ENCODE assay signal across 16 cellular contexts in the genomic region with DNA sequence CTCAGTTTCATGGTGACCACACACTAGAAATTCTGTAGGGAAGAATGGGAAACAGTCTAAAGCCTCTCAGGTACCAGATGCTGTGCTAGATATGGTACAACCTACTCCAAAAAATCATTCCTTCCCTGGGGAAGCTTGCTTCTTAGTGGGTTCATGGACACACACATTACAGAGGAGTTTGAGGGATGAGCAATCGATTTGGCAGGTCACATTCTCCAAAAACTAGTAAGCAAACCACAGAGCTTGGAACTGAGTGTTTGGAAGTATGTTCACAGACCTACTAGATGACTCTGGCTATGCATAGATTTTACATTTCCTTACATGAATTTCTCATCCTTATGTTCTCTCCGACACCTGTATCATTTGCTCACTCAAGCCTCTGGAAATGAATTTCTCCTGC. TPM values are rescaled to one million over a fixed set of nuclear protein-coding genes. Genes with fewer than 3 reads are reported as not detected.
DNase-seq lines count a peak whose midpoint lies in the region; ATAC-seq, FAIRE-seq and TF ChIP-seq lines count a peak whose summit lies in the region.
"Had no signal": no experiment of that assay in that cellular context is flagged by ENCODE, and none has a peak within 500 bp of the region (broad histone marks: within the 10 kb centered on the region; RNA-seq: fewer than 3 reads in every experiment).

No MANE protein-coding gene starts in this region.

- H4K20me1 ChIP-seq in mammary epithelial cell (ENCODE audit: insufficient read depth, low read length), result no peaks in the 10 kb centered on the region

- no peak for FAIRE-seq in GM12892 (lab: Jason Lieb, UNC)
- FAIRE-seq: endothelial cell of umbilical vein had no signal

- H3K4me3 ChIP-seq in mammary epithelial cell (replicated peaks in 1 of 3; ENCODE audit: insufficient read depth in 1 of 3, low read depth in 2 of 3, low read length in 3 of 3), result no peak overlapping the region
- no peak overlapping the region for H3K4me3 ChIP-seq in stomach
- H3K4me3 ChIP-seq: testis had no signal

- peak; percentile 95 for DNase-seq in EH (ENCODE audit: low read depth)
- peak; percentile 72 for DNase-seq in NCI-H226
- peak; percentile 76 for DNase-seq in mammary epithelial cell
- peak; percentile 46 for DNase-seq in myocyte (ENCODE audit: low read depth)
- DNase-seq in ecto neural progenitor cell (ENCODE audit: low spot score), result no peak
- no peak for DNase-seq in stomach
- DNase-seq in GM12892 (ENCODE audit: insufficient read length), result no peak
- DNase-seq: activated naive CD4-positive, alpha-beta T cell treated with anti-CD3 and anti-CD28 coated beads, Interleukin-2, amount 10 ng/mL, durations not matched to agents 7 days and 5 days; CD4-positive, alpha-beta T cell; hippocampal formation; NCI-H1105; testis had no signal

- BruUV-seq in mammary epithelial cell (replicated peaks; lab: Mats Ljungman, UMichigan), result no TSS peak

- TF ChIP-seq POLR2A in stomach (IDR thresholded peaks at IDR 0.05) (no peak), GM12892 (IDR thresholded peaks at IDR 0.05; ENCODE audit: low read depth, low read length) (no peak), GM18505 (IDR thresholded peaks at IDR 0.05; ENCODE audit: borderline replicate concordance, extremely low read depth, insufficient read depth, insufficient read length) (no peak)

- H3K36me3 ChIP-seq in mammary epithelial cell (ENCODE audit: insufficient read depth, low read length), result no peaks in the 10 kb centered on the region
- H3K36me3 ChIP-seq in stomach, result peaks cover 0 to 23% (median 4%) of the 10 kb centered on the region in 4 donors

- intact Hi-C loops in mammary epithelial cell (cut with micrococcal nuclease) (no loop called here), stomach (cut with DNase I; ENCODE audit: low total_unique reads) (no loop called here)

- ATAC-seq in GM18505 (IDR thresholded peaks at IDR 0.05; ENCODE audit: unreplicated experiment), result no peak
- ATAC-seq: left lobe of liver had no signal

- H3K27me3 ChIP-seq in mammary epithelial cell (ENCODE audit: insufficient read depth, low read length) (no peaks in the 10 kb centered on the region), stomach (no peaks in the 10 kb centered on the region)
- H3K27me3 ChIP-seq: testis had no signal

- H3K4me1 ChIP-seq in mammary epithelial cell (ENCODE audit: insufficient read depth, low read length) (peaks cover 54% of the 10 kb centered on the region), stomach (peaks cover 0 to 8% (median 0%) of the 10 kb centered on the region in 4 donors)
- H3K4me1 ChIP-seq: testis had no signal

- H3K79me2 ChIP-seq in mammary epithelial cell (ENCODE audit: insufficient read depth, low read length), result peaks cover 64% of the 10 kb centered on the region

- in situ Hi-C loops in mammary epithelial cell (cut with MboI; ENCODE audit: low sequenced_read_pairs in 2 of 2), result no loop called here

- H3K9me3 ChIP-seq in mammary epithelial cell (replicated peaks; ENCODE audit: insufficient read depth, low read length) (no peaks in the 10 kb centered on the region), stomach (no peaks in the 10 kb centered on the region)
- H3K9me3 ChIP-seq: testis had no signal

- peak overlapping the region; percentile 40 for H3K4me2 ChIP-seq in mammary epithelial cell (ENCODE audit: insufficient read depth, low read depth, low read length)

- H2AFZ ChIP-seq in mammary epithelial cell (ENCODE audit: low read depth, low read length), result no peak overlapping the region

- WGBS in mammary epithelial cell (ENCODE audit: low coverage, missing lambda C conversion rate), result 0% methylated on average over 2 of the region's 2 CpGs
- WGBS in stomach, 5 donors, result 87 to 95% (median 93%) methylated on average over 2 of the region's 2 CpGs

- TF ChIP-seq CTCF in mammary epithelial cell (conservative IDR thresholded peaks at IDR 0.05 in 1 of 2, IDR thresholded peaks at IDR 0.05 in 1 of 2; ENCODE audit: extremely low read depth in 1 of 2, insufficient read depth in 1 of 2, low read depth in 1 of 2, low read length in 2 of 2), result no peak
- TF ChIP-seq CTCF in stomach (IDR thresholded peaks at IDR 0.05), result no peak

- no peak overlapping the region for H3K9ac ChIP-seq in mammary epithelial cell (ENCODE audit: insufficient read depth, low read length)

- TF ChIP-seq EP300 in stomach (IDR thresholded peaks at IDR 0.05), result no peak

- peak overlapping the region; percentile 34 for H3K27ac ChIP-seq in mammary epithelial cell (ENCODE audit: insufficient read depth, low read depth, low read length)
- no peak overlapping the region for H3K27ac ChIP-seq in stomach
- H3K27ac ChIP-seq: testis had no signal

- dilution Hi-C loops in mammary epithelial cell (cut with HindIII; ENCODE audit: low sequenced_read_pairs), result no loop called here

- CTCF ChIA-PET in mammary epithelial cell (lab: Charles Lee; ENCODE audit: low non-redundant PET), result interaction anchor here (0.6 kb wide), 1 partner anchor 11 kb away, joined by 4 read pairs; no protein-coding TSS in a partner anchor

RNA-seq across cellular contexts. Expression of gene EVA1C, which starts 10.8 kb away (rescaled TPM):
- total RNA-seq in mammary epithelial cell, result 10 to 100 TPM; 11.7 to 28.4 TPM
- polyA plus RNA-seq in mammary epithelial cell, result 22.2 TPM
- 5.7 TPM for polyA minus RNA-seq in mammary epithelial cell
- 1.0 and 1.9 TPM in 2 replicates for total RNA-seq in myocyte
- 0.44 TPM for polyA plus RNA-seq in myocyte (2012)
- 100 to 1,000 TPM in 1 of 5 donors, 10 to 100 TPM in 4; 10.6 to 142 (median 48.7) TPM for total RNA-seq in stomach
- polyA plus RNA-seq in stomach, result 10 to 100 TPM; 18.2 to 39.1 (median 33.6) TPM
- polyA plus RNA-seq in GM12892 (2012; ENCODE audit: missing spikeins), result not detected
- total RNA-seq: progenitor cell of endocrine pancreas had no signal

RNA-seq across cellular contexts. Expression of gene URB1, which starts 30.5 kb away (rescaled TPM):
- 10 to 100 TPM; 32.2 to 36.4 TPM for total RNA-seq in mammary epithelial cell
- 12.5 TPM for polyA plus RNA-seq in mammary epithelial cell
- 44.7 TPM for polyA minus RNA-seq in mammary epithelial cell
- 42.1 and 42.8 TPM in 2 replicates for total RNA-seq in myocyte
- 13.4 TPM for polyA plus RNA-seq in myocyte (2012)
- 10 to 100 TPM in 4 of 5 donors, 1 to 10 TPM in 1; 9.3 to 16.3 (median 15.4) TPM for total RNA-seq in stomach
- polyA plus RNA-seq in stomach, result 1 to 10 TPM; 1.2 to 3.4 (median 1.9) TPM
- polyA plus RNA-seq in GM12892 (2012; ENCODE audit: missing spikeins), result 5.2 TPM

Comparison
In these comparisons a context has a peak if more than half of its experiments do, and no peak if none do; other contexts are left out.
1. DNase-seq: peak in EH (single experiment), NCI-H226 (single experiment), mammary epithelial cell (single experiment) and myocyte (single experiment); none in ecto neural progenitor cell (single experiment), stomach (single experiment) and GM12892 (single experiment).